In the genomic region with DNA sequence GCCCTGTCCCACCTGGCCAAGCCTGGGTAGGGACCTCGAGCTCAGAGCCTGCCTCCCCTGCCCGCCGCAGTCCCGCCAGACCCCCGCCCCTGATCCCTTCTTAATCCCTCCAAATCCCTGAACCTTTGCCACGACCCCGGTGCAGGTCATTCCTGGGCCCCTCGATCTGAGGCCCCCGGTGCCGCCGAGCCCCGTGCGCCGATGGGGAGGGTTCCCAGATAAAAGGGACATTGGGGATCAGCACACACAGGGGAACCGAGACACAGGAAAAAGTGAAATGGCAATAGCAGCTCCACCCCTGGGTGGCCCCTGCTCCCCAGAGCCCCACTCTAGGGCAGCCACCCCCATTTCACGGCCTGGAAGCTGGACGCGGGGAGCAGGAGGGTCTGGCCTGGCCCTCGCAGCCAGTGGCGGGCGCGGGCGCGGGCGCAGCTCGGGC, we compare ENCODE assay signal across 12 cellular contexts. TPM values are rescaled to one million over a fixed set of nuclear protein-coding genes. Genes with fewer than 3 reads are reported as not detected.
DNase-seq lines count a peak whose midpoint lies in the region; ATAC-seq, FAIRE-seq and TF ChIP-seq lines count a peak whose summit lies in the region.
"Had no signal": no experiment of that assay in that cellular context is flagged by ENCODE, and none has a peak within 500 bp of the region (broad histone marks: within the 10 kb centered on the region; RNA-seq: fewer than 3 reads in every experiment).

No MANE protein-coding gene starts in this region.

- H3K27ac Mint-ChIP-seq in stimulated activated naive CD8-positive, alpha-beta T cell treated with anti-CD3 and anti-CD28 coated beads, Interleukin-15, amount 100 ng/mL, for 72 hours: no peak overlapping the region
- H3K27ac Mint-ChIP-seq in astrocyte (ENCODE audit: unreplicated experiment) (no peak overlapping the region), naive B cell (peak overlapping the region in 2 of 6 donors; percentile 4 to 6)
- H3K27ac Mint-ChIP-seq in natural killer cell treated with Interleukin-12 subunit alpha and Interleukin-12 subunit beta and Interleukin-15 and Interleukin-18, amount 100 ng/mL, for 72 hours: no peak overlapping the region

- peaks cover 16% of the 10 kb centered on the region for H3K4me1 ChIP-seq in astrocyte (ENCODE audit: insufficient read depth, low read length)
- H3K4me1 ChIP-seq in gastroesophageal sphincter: peaks cover 0 to 46% (median 16%) of the 10 kb centered on the region in 3 donors
- H3K4me1 ChIP-seq: BE2C had no signal

- peaks cover 33% of the 10 kb centered on the region for H4K20me1 ChIP-seq in astrocyte (ENCODE audit: insufficient read depth, low read length)

- H3K79me2 ChIP-seq in astrocyte (ENCODE audit: insufficient read depth, low read length): peaks cover 6% of the 10 kb centered on the region

- no peak for ATAC-seq in stimulated activated naive CD8-positive, alpha-beta T cell treated with anti-CD3 and anti-CD28 coated beads, Interleukin-15, amount 100 ng/mL, for 72 hours
- ATAC-seq in stimulated activated naive CD8-positive, alpha-beta T cell treated with anti-CD3 and anti-CD28 coated beads, Interleukin-15, Interleukin-2, amounts not matched to agents 100 U/mL and 50 U/mL, for 24 hours: no peak
- ATAC-seq in naive B cell (ENCODE audit: low read depth in 2 of 2) (no peak), GM18870 (IDR thresholded peaks at IDR 0.05; ENCODE audit: unreplicated experiment) (no peak), gastroesophageal sphincter (no peak)
- ATAC-seq in natural killer cell treated with Interleukin-12 subunit alpha and Interleukin-12 subunit beta and Interleukin-15 and Interleukin-18, amount 100 ng/mL, for 72 hours: no peak

- peaks cover 23% of the 10 kb centered on the region for H3K27me3 ChIP-seq in astrocyte (ENCODE audit: insufficient read depth, low read length)
- peaks cover 60% of the 10 kb centered on the region for H3K27me3 ChIP-seq in gastroesophageal sphincter

- H3K4me3 Mint-ChIP-seq in stimulated activated naive CD8-positive, alpha-beta T cell treated with anti-CD3 and anti-CD28 coated beads, Interleukin-15, amount 100 ng/mL, for 72 hours: peak overlapping the region; percentile 21 to 72
- H3K4me3 Mint-ChIP-seq in astrocyte (ENCODE audit: unreplicated experiment) (no peak overlapping the region), naive B cell (peak overlapping the region in 5 of 8 donors; percentile 45 to 85 (median 72))
- no peak overlapping the region for H3K4me3 Mint-ChIP-seq in natural killer cell treated with Interleukin-12 subunit alpha and Interleukin-12 subunit beta and Interleukin-15 and Interleukin-18, amount 100 ng/mL, for 72 hours

- H3K27ac ChIP-seq in astrocyte (ENCODE audit: low read depth, low read length) (no peak overlapping the region), gastroesophageal sphincter (no peak overlapping the region)

- DNase-seq in stimulated activated naive CD8-positive, alpha-beta T cell treated with anti-CD3 and anti-CD28 coated beads, Interleukin-15, amount 100 ng/mL, for 72 hours: no peak
- no peak for DNase-seq in stimulated activated naive CD8-positive, alpha-beta T cell treated with anti-CD3 and anti-CD28 coated beads, Interleukin-15, Interleukin-2, amounts not matched to agents 100 U/mL and 50 U/mL, for 24 hours
- DNase-seq in astrocyte (ENCODE audit: low read depth): no peak
- DNase-seq in naive B cell: no peak
- no peak for DNase-seq in HUDEP-2 (lab: John Stamatoyannopoulos, UW; ENCODE audit: unreplicated experiment in 76 of 76)
- no peak for DNase-seq in natural killer cell treated with Interleukin-12 subunit alpha and Interleukin-12 subunit beta and Interleukin-15 and Interleukin-18, amount 100 ng/mL, for 72 hours (ENCODE audit: low spot score)
- DNase-seq: NCI-H2107 had no signal

- H3K9ac ChIP-seq in astrocyte (ENCODE audit: low read length): no peak overlapping the region

- no peak for FAIRE-seq in astrocyte (lab: Jason Lieb, UNC)

- peak overlapping the region; percentile 97 for H3K4me2 ChIP-seq in astrocyte (ENCODE audit: low read length)

- no peaks in the 10 kb centered on the region for H3K9me3 ChIP-seq in astrocyte (ENCODE audit: insufficient read depth, low read depth, low read length)
- no peaks in the 10 kb centered on the region for H3K9me3 ChIP-seq in gastroesophageal sphincter
- H3K9me3 ChIP-seq: BE2C had no signal

- peak overlapping the region; percentile 64 for H3K4me3 ChIP-seq in astrocyte (ENCODE audit: insufficient read depth, low read depth, low read length)
- H3K4me3 ChIP-seq in gastroesophageal sphincter: peak overlapping the region in 1 of 2 donors; percentile 57

- TF ChIP-seq POLR2A in gastroesophageal sphincter (IDR thresholded peaks at IDR 0.05): no peak

- H3K4me1 Mint-ChIP-seq in stimulated activated naive CD8-positive, alpha-beta T cell treated with anti-CD3 and anti-CD28 coated beads, Interleukin-15, amount 100 ng/mL, for 72 hours: peaks cover 26% of the 10 kb centered on the region
- H3K4me1 Mint-ChIP-seq in astrocyte (ENCODE audit: low read depth, unreplicated experiment) (no peaks in the 10 kb centered on the region), naive B cell (peaks cover 13 to 19% (median 16%) of the 10 kb centered on the region in 3 donors)
- H3K4me1 Mint-ChIP-seq in natural killer cell treated with Interleukin-12 subunit alpha and Interleukin-12 subunit beta and Interleukin-15 and Interleukin-18, amount 100 ng/mL, for 72 hours (ENCODE audit: low read depth in 2 of 2): peaks cover 0 to 3% of the 10 kb centered on the region in 2 donors
- H3K4me1 Mint-ChIP-seq: central memory CD8-positive, alpha-beta T cell had no signal

- no CpG with 5 or more reads among the region's 26 CpGs for WGBS in gastroesophageal sphincter (ENCODE audit: low coverage in 1 of 2), 2 donors

- no peak for TF ChIP-seq EP300 in gastroesophageal sphincter (IDR thresholded peaks at IDR 0.05)

- no peak for TF ChIP-seq CTCF in astrocyte (IDR thresholded peaks at IDR 0.05; ENCODE audit: insufficient read depth, low read depth, low read length)
- no peak for TF ChIP-seq CTCF in gastroesophageal sphincter (IDR thresholded peaks at IDR 0.05)

- no peaks in the 10 kb centered on the region for H3K36me3 Mint-ChIP-seq in astrocyte (ENCODE audit: low read depth, unreplicated experiment)
- no peaks in the 10 kb centered on the region for H3K36me3 Mint-ChIP-seq in naive B cell
- H3K36me3 Mint-ChIP-seq in natural killer cell treated with Interleukin-12 subunit alpha and Interleukin-12 subunit beta and Interleukin-15 and Interleukin-18, amount 100 ng/mL, for 72 hours: no peaks in the 10 kb centered on the region

- H3K36me3 ChIP-seq in astrocyte (ENCODE audit: insufficient read depth, low read length) (no peaks in the 10 kb centered on the region), gastroesophageal sphincter (no peaks in the 10 kb centered on the region)
- H3K36me3 ChIP-seq: BE2C had no signal

- H3K27me3 Mint-ChIP-seq in stimulated activated naive CD8-positive, alpha-beta T cell treated with anti-CD3 and anti-CD28 coated beads, Interleukin-15, amount 100 ng/mL, for 72 hours: peaks cover 38% of the 10 kb centered on the region
- H3K27me3 Mint-ChIP-seq in astrocyte (ENCODE audit: low read depth, unreplicated experiment): peaks cover 34% of the 10 kb centered on the region
- H3K27me3 Mint-ChIP-seq in naive B cell: peaks cover 22 to 38% (median 31%) of the 10 kb centered on the region in 3 donors
- H3K27me3 Mint-ChIP-seq in natural killer cell treated with Interleukin-12 subunit alpha and Interleukin-12 subunit beta and Interleukin-15 and Interleukin-18, amount 100 ng/mL, for 72 hours: peaks cover 16 to 21% of the 10 kb centered on the region in 2 donors

- H2AFZ ChIP-seq in astrocyte (ENCODE audit: low read depth, low read length): peak overlapping the region; percentile 58

- H3K9me3 Mint-ChIP-seq in stimulated activated naive CD8-positive, alpha-beta T cell treated with anti-CD3 and anti-CD28 coated beads, Interleukin-15, amount 100 ng/mL, for 72 hours: no peaks in the 10 kb centered on the region
- no peaks in the 10 kb centered on the region for H3K9me3 Mint-ChIP-seq in astrocyte (ENCODE audit: unreplicated experiment)
- peaks cover 0 to 1% (median 0%) of the 10 kb centered on the region in 7 donors for H3K9me3 Mint-ChIP-seq in naive B cell
- H3K9me3 Mint-ChIP-seq in natural killer cell treated with Interleukin-12 subunit alpha and Interleukin-12 subunit beta and Interleukin-15 and Interleukin-18, amount 100 ng/mL, for 72 hours: no peaks in the 10 kb centered on the region
- H3K9me3 Mint-ChIP-seq: central memory CD8-positive, alpha-beta T cell had no signal

RNA-seq across cellular contexts. Expression of a gene that starts 1.3 kb away (rescaled TPM):
- 1.6 and 1.7 TPM in 2 replicates for total RNA-seq in astrocyte
- polyA plus RNA-seq in naive B cell (ENCODE audit: low read depth in 6 of 6): under 1 TPM in 2 of 6 donors, not detected in 4; 0.17 to 0.62 TPM
- total RNA-seq in gastroesophageal sphincter: 1 to 10 TPM in 1 of 4 donors, not detected in 3; 1.2 TPM
- total RNA-seq in natural killer cell treated with Interleukin-12 subunit alpha and Interleukin-12 subunit beta and Interleukin-15 and Interleukin-18, amount 100 ng/mL, for 72 hours: not detected
- total RNA-seq: T-helper 1 cell treated with Interleukin-12 subunit alpha and Interleukin-12 subunit beta and Interleukin-4 antibody, amounts not matched to agents 30 ng/mL and 1 ng/mL, for 36 hours had no signal

Comparison
In these comparisons a context has a peak if more than half of its experiments do, and no peak if none do; other contexts are left out.
1. H3K4me3 Mint-ChIP-seq: peak in stimulated activated naive CD8-positive, alpha-beta T cell treated with anti-CD3 and anti-CD28 coated beads, Interleukin-15, amount 100 ng/mL, for 72 hours (2 of 2) and naive B cell (5 of 8); none in astrocyte (single experiment) and natural killer cell treated with Interleukin-12 subunit alpha and Interleukin-12 subunit beta and Interleukin-15 and Interleukin-18, amount 100 ng/mL, for 72 hours (single experiment).